ENCODE assay signal across 8 cellular contexts in the genomic region with DNA sequence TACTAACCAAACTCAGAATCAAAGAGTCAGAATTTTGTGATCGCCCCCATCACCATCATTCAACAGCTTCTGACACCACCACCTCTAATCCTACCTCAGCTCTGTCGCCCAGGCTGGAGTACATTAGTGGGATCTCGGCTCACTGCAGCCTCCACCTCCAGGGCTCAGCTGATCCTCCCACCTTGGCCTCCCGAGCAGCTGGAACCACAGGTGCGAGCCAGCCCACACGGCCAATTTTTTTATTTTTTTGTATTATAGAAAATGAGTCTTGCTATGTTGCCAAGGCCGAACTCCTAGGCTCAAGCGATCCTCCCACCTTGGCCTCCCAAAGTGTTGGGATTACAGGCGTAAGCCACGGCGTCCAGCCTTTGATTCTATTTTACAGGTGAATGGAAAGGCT.
A peak's percentile ranks its signal among the peaks of the same experiment; 100 is the strongest.
DNase-seq lines count a peak whose midpoint lies in the region; ATAC-seq and TF ChIP-seq lines count a peak whose summit lies in the region.

No MANE protein-coding gene starts in this region.

- peak overlapping the region; percentile 72 for H3K9ac ChIP-seq in endocrine pancreas (ENCODE audit: control insufficient read depth, insufficient read depth, low read length)

- WGBS in aorta, 2 donors = 85% methylated on average over 11 of the region's 11 CpGs

- POLR2A ChIA-PET in activated CD4-positive, alpha-beta memory T cell treated with anti-CD3 and anti-CD28 coated beads, Interleukin-2, amount 10 ng/mL, durations not matched to agents 7 days and 5 days (lab: Charles Lee) = no interaction called here

- H3K4me1 Mint-ChIP-seq in natural killer cell = peaks cover 14 to 23% of the 10 kb centered on the region in 2 donors
- H3K4me1 Mint-ChIP-seq in activated CD4-positive, alpha-beta memory T cell treated with anti-CD3 and anti-CD28 coated beads, Interleukin-2, amount 10 ng/mL, durations not matched to agents 7 days and 5 days = peaks cover 8% of the 10 kb centered on the region

- CTCF ChIA-PET in activated CD4-positive, alpha-beta memory T cell treated with anti-CD3 and anti-CD28 coated beads, Interleukin-2, amount 10 ng/mL, durations not matched to agents 7 days and 5 days (lab: Charles Lee) = no interaction called here

- H3K4me3 ChIP-seq in endocrine pancreas (ENCODE audit: control insufficient read depth, insufficient read depth, low read length) (peak overlapping the region; percentile 40), aorta (ENCODE audit: low read length in 2 of 2) (peak overlapping the region; percentile 14 to 62)

- H3K36me3 Mint-ChIP-seq in natural killer cell = no peaks in the 10 kb centered on the region
- no peaks in the 10 kb centered on the region for H3K36me3 Mint-ChIP-seq in activated CD4-positive, alpha-beta memory T cell treated with anti-CD3 and anti-CD28 coated beads, Interleukin-2, amount 10 ng/mL, durations not matched to agents 7 days and 5 days (ENCODE audit: low read depth)

- H3K27ac ChIP-seq in aorta (ENCODE audit: low read depth in 1 of 2, low read length in 2 of 2) = no peak overlapping the region

- H3K36me3 ChIP-seq in endocrine pancreas (ENCODE audit: control insufficient read depth, insufficient read depth, low read length) (no peaks in the 10 kb centered on the region), aorta (ENCODE audit: control insufficient read depth in 1 of 2, insufficient read depth in 2 of 2, low read length in 1 of 2) (no peaks in the 10 kb centered on the region)

- no peaks in the 10 kb centered on the region for H3K4me1 ChIP-seq in endocrine pancreas (ENCODE audit: control insufficient read depth, insufficient read depth, low read length)
- peaks cover 3% of the 10 kb centered on the region in 2 donors for H3K4me1 ChIP-seq in aorta (ENCODE audit: control insufficient read depth in 1 of 2, insufficient read depth in 2 of 2, low read length in 2 of 2)

- intact Hi-C loops in Right ventricle myocardium superior (cut with DNase I) (no loop called here), left cardiac atrium (cut with DNase I) (no loop called here), natural killer cell (cut with micrococcal nuclease) (no loop called here), aorta (cut with DNase I) (no loop called here)

- no peak for TF ChIP-seq CTCF in natural killer cell (IDR thresholded peaks at IDR 0.05)

- peak overlapping the region; percentile 88 for H3K4me3 Mint-ChIP-seq in natural killer cell
- H3K4me3 Mint-ChIP-seq in activated CD4-positive, alpha-beta memory T cell treated with anti-CD3 and anti-CD28 coated beads, Interleukin-2, amount 10 ng/mL, durations not matched to agents 7 days and 5 days = no peak overlapping the region

- H3K27ac Mint-ChIP-seq in natural killer cell = no peak overlapping the region
- H3K27ac Mint-ChIP-seq in activated CD4-positive, alpha-beta memory T cell treated with anti-CD3 and anti-CD28 coated beads, Interleukin-2, amount 10 ng/mL, durations not matched to agents 7 days and 5 days = no peak overlapping the region

- H3K9me3 ChIP-seq in endocrine pancreas (ENCODE audit: control insufficient read depth, low read length) = no peaks in the 10 kb centered on the region
- H3K9me3 ChIP-seq in aorta (ENCODE audit: control insufficient read depth, low read length) = no peaks in the 10 kb centered on the region

- H3K27me3 ChIP-seq in endocrine pancreas (ENCODE audit: control insufficient read depth, insufficient read depth, low read length) (no peaks in the 10 kb centered on the region), aorta (ENCODE audit: control insufficient read depth in 1 of 2, insufficient read depth in 2 of 2, low read length in 1 of 2) (no peaks in the 10 kb centered on the region)

- DNase-seq in Right ventricle myocardium superior (no peak), left cardiac atrium (no peak), natural killer cell (no peak), aorta (no peak), OCI-M2 (lab: John Stamatoyannopoulos, UW; ENCODE audit: unreplicated experiment) (no peak)
- no peak for DNase-seq in activated CD4-positive, alpha-beta memory T cell treated with anti-CD3 and anti-CD28 coated beads, Interleukin-2, amount 10 ng/mL, durations not matched to agents 7 days and 5 days

- ATAC-seq in Right ventricle myocardium superior (ENCODE audit: poor library complexity) = peak; percentile 13
- ATAC-seq in left cardiac atrium = no peak
- no peak for ATAC-seq in natural killer cell
- ATAC-seq in aorta (ENCODE audit: low FRiP score) = no peak
- no peak for ATAC-seq in GM18868 (IDR thresholded peaks at IDR 0.05; ENCODE audit: unreplicated experiment)

- peaks cover 12 to 18% of the 10 kb centered on the region in 2 donors for H3K27me3 Mint-ChIP-seq in natural killer cell (ENCODE audit: low read depth in 2 of 2)
- peaks cover 31% of the 10 kb centered on the region for H3K27me3 Mint-ChIP-seq in activated CD4-positive, alpha-beta memory T cell treated with anti-CD3 and anti-CD28 coated beads, Interleukin-2, amount 10 ng/mL, durations not matched to agents 7 days and 5 days

- H3K9me3 Mint-ChIP-seq in natural killer cell = no peaks in the 10 kb centered on the region
- no peaks in the 10 kb centered on the region for H3K9me3 Mint-ChIP-seq in activated CD4-positive, alpha-beta memory T cell treated with anti-CD3 and anti-CD28 coated beads, Interleukin-2, amount 10 ng/mL, durations not matched to agents 7 days and 5 days
